8 cellular contexts compared by ENCODE assay signal in the genomic region with DNA sequence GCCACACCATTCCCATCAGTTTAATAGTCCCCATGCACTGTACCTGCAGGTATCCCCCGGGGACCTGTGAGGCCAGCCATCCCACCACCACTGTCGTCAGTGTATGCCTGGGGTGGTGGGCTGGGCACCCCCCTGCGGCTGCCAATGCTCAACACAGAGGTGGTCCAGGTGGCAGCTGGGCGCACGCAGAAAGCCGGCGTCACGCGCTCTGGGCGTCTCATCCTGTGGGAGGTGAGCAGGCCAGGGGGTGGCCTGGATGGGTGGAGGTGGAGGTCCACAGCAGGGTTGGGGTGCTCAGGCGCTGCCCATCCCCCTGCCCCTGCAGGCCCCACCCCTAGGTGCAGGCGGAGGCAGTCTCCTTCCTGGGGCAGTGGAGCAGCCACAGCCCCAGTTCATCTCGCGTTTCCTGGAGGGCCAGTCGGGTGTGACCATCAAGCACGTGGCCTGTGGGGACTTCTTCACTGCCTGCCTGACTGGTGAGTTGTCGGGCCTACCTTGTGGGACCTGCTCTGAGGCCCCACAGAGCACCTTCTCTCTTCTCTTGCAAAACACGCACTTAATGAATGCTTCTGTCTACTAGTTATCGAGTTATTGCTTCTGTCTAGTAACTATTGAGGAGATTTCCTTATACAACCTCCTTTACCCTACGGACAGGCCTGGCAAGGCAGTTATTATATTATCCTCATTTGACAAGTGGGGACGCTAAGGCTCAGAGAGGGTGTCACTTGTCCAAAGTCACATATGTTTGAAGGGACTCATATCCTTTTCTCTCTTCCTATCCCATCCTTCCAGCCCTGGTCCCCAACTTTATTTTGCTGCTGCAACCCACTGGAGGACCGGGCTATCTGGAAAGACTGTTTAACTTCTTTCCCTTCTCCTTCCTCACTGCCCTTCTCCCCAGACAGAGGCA. TPM values are rescaled to one million over a fixed set of nuclear protein-coding genes. Genes with fewer than 3 reads are reported as not detected.
A peak's percentile ranks its signal among the peaks of the same experiment; 100 is the strongest.
DNase-seq lines count a peak whose midpoint lies in the region; ATAC-seq and TF ChIP-seq lines count a peak whose summit lies in the region.

No MANE protein-coding gene starts in this region.

- H3K4me1 Mint-ChIP-seq in activated naive CD4-positive, alpha-beta T cell treated with anti-CD3 and anti-CD28 coated beads for 36 hours (ENCODE audit: low read depth) = peaks cover 26% of the 10 kb centered on the region
- peaks cover 10 to 25% (median 15%) of the 10 kb centered on the region in 3 donors for H3K4me1 Mint-ChIP-seq in T-cell

- no peak overlapping the region for H2AFZ ChIP-seq in SK-N-SH (ENCODE audit: low read depth)

- peak overlapping the region; percentile 65 for H3K27ac Mint-ChIP-seq in activated naive CD4-positive, alpha-beta T cell treated with anti-CD3 and anti-CD28 coated beads for 36 hours
- peak overlapping the region; percentile 18 to 75 for H3K27ac Mint-ChIP-seq in T-cell

- WGBS in thyroid gland, 2 donors = 66 to 84% methylated on average over 6 to 13 of the region's 22 CpGs
- WGBS in SK-N-SH (ENCODE audit: low lambda C conversion rate) = 94% methylated on average over 12 of the region's 22 CpGs

- H3K4me3 ChIP-seq in thyroid gland (replicated peaks in 1 of 3) (no peak overlapping the region), SK-N-SH (ENCODE audit: low read depth in 2 of 2, low read length in 1 of 2) (no peak overlapping the region)

- no peaks in the 10 kb centered on the region for H3K36me3 ChIP-seq in thyroid gland
- H3K36me3 ChIP-seq in SK-N-SH (replicated peaks in 1 of 2; ENCODE audit: control insufficient read depth in 1 of 2, insufficient read depth in 2 of 2, low read length in 1 of 2) = no peaks in the 10 kb centered on the region

- DNase-seq in activated naive CD4-positive, alpha-beta T cell treated with anti-CD3 and anti-CD28 coated beads for 36 hours = no peak
- DNase-seq in activated naive CD4-positive, alpha-beta T cell (lab: John Stamatoyannopoulos, UW) = no peak
- DNase-seq in T-cell = no peak
- DNase-seq in thyroid gland = peak; percentile 69 to 73
- DNase-seq in effector CD4-positive, alpha-beta T cell = no peak
- DNase-seq in SK-N-SH = no peak
- DNase-seq in CD1c-positive myeloid dendritic cell (ENCODE audit: extremely low spot score) = no peak

- TF ChIP-seq CTCF in thyroid gland (IDR thresholded peaks at IDR 0.05) (no peak), SK-N-SH (IDR thresholded peaks at IDR 0.05) (no peak)

- no peaks in the 10 kb centered on the region for H3K9me2 ChIP-seq in SK-N-SH

- POLR2A ChIA-PET in T-cell (lab: Charles Lee) (interaction anchor here in 1 of 2 donors (0.6 kb wide), 1 partner anchor 100 kb away, joined by 4 read pairs; no protein-coding TSS in a partner anchor), SK-N-SH (lab: Yijun Ruan, JAX) (no interaction called here)

- peaks cover 9% of the 10 kb centered on the region for H3K36me3 Mint-ChIP-seq in activated naive CD4-positive, alpha-beta T cell treated with anti-CD3 and anti-CD28 coated beads for 36 hours (ENCODE audit: low read depth)
- peaks cover 5% of the 10 kb centered on the region for H3K36me3 Mint-ChIP-seq in T-cell

- no peak overlapping the region for H3K9ac ChIP-seq in SK-N-SH

- H3F3A ChIP-seq in SK-N-SH (replicated peaks; ENCODE audit: insufficient read depth) = peaks cover 14% of the 10 kb centered on the region

- no peak for TF ChIP-seq EP300 in SK-N-SH (IDR thresholded peaks at IDR 0.05; ENCODE audit: borderline replicate concordance in 1 of 2, low read depth in 1 of 2, low read length in 1 of 2)

- no peaks in the 10 kb centered on the region for H3K27me3 ChIP-seq in thyroid gland
- no peaks in the 10 kb centered on the region for H3K27me3 ChIP-seq in SK-N-SH (ENCODE audit: insufficient read depth)

- H3K9me3 ChIP-seq in thyroid gland (no peaks in the 10 kb centered on the region), SK-N-SH (no peaks in the 10 kb centered on the region)

- ATAC-seq in HG02759 (IDR thresholded peaks at IDR 0.05; ENCODE audit: unreplicated experiment) = peak; percentile 68
- peak in 2 of 4 experiments; percentile 7 to 30 for ATAC-seq in T-cell (replicated peaks in 1 of 4)

- no peak overlapping the region for H3K4me2 ChIP-seq in SK-N-SH

- CTCF ChIA-PET in activated naive CD4-positive, alpha-beta T cell treated with anti-CD3 and anti-CD28 coated beads for 36 hours (lab: Charles Lee) = no interaction called here
- CTCF ChIA-PET in T-cell (lab: Charles Lee) (no interaction called here), SK-N-SH (lab: Yijun Ruan, JAX) (interaction anchor here (1.2 to 20.4 kb wide), 2 partner anchors 12 to 14 kb away, joined by 3 to 612 read pairs; partner anchors contain the start of genes NEK8, RPL23A and TLCD1)

- TF ChIP-seq RAD21 in SK-N-SH (IDR thresholded peaks at IDR 0.05; ENCODE audit: low read length) = no peak

- intact Hi-C loops in activated naive CD4-positive, alpha-beta T cell treated with anti-CD3 and anti-CD28 coated beads for 36 hours (cut with micrococcal nuclease) = loop anchor here (1.0 kb wide), 1 partner anchor 10 kb away; the partner anchor contains the start of gene NEK8
- intact Hi-C loops in thyroid gland (cut with DNase I) = no loop called here

- no peaks in the 10 kb centered on the region for H4K20me1 ChIP-seq in SK-N-SH (ENCODE audit: insufficient read depth)

- no peak overlapping the region for H3K4me3 Mint-ChIP-seq in activated naive CD4-positive, alpha-beta T cell treated with anti-CD3 and anti-CD28 coated beads for 36 hours
- no peak overlapping the region for H3K4me3 Mint-ChIP-seq in T-cell

- no peak overlapping the region for H3K27ac ChIP-seq in thyroid gland
- H3K27ac ChIP-seq in SK-N-SH (ENCODE audit: low read depth in 2 of 2, low read length in 1 of 2) = no peak overlapping the region

- H3K27me3 Mint-ChIP-seq in activated naive CD4-positive, alpha-beta T cell treated with anti-CD3 and anti-CD28 coated beads for 36 hours (ENCODE audit: low read depth) = no peaks in the 10 kb centered on the region
- H3K27me3 Mint-ChIP-seq in T-cell = no peaks in the 10 kb centered on the region

- no peak for TF ChIP-seq POLR2A in thyroid gland (IDR thresholded peaks at IDR 0.05)

- H3K79me2 ChIP-seq in SK-N-SH (ENCODE audit: insufficient read depth) = peaks cover 4% of the 10 kb centered on the region; the same call in 1 of the 2 replicates

- H3K9me3 Mint-ChIP-seq in activated naive CD4-positive, alpha-beta T cell treated with anti-CD3 and anti-CD28 coated beads for 36 hours = peaks cover 4% of the 10 kb centered on the region
- H3K9me3 Mint-ChIP-seq in T-cell = no peaks in the 10 kb centered on the region

- H3K4me1 ChIP-seq in thyroid gland (peaks cover 10 to 17% of the 10 kb centered on the region in 2 donors), SK-N-SH (ENCODE audit: control insufficient read depth in 1 of 2, insufficient read depth in 2 of 2, low read depth in 1 of 2, low read length in 1 of 2) (peaks cover 6 to 18% of the 10 kb centered on the region in 2 experiments; a peak in 2 of 4 replicates)

TF ChIP-seq in SK-N-SH, 30 proteins besides CTCF, POLR2A, EP300 and RAD21 (continues in another document):
- TF ChIP-seq NFIC (IDR thresholded peaks at IDR 0.05; ENCODE audit: borderline replicate concordance) (no peak), CHD2 (IDR thresholded peaks at IDR 0.05; ENCODE audit: low read length, partially characterized antibody) (no peak), TAF1 (IDR thresholded peaks at IDR 0.05; ENCODE audit: borderline replicate concordance, low read depth, low read length) (no peak), USF2 (IDR thresholded peaks at IDR 0.05; ENCODE audit: borderline replicate concordance, low read depth, low read length) (no peak), SMC3 (IDR thresholded peaks at IDR 0.05; ENCODE audit: low read depth, low read length) (no peak)

RNA-seq across cellular contexts. Expression of gene TRAF4, which starts 5.8 kb away (rescaled TPM):
- 10 to 100 TPM; 75.9 to 80.4 TPM for total RNA-seq in activated naive CD4-positive, alpha-beta T cell treated with anti-CD3 and anti-CD28 coated beads for 36 hours
- total RNA-seq in T-cell (100 to 1,000 TPM in 2 of 5 donors, 10 to 100 TPM in 3; 37.5 to 226 (median 42.5) TPM), thyroid gland (10 to 100 TPM; 33.3 to 64.3 (median 44.3) TPM)
- polyA plus RNA-seq in SK-N-SH (2012; rRNA removed) = 95.7 and 104 TPM in 2 replicates
- 25.9 and 50.9 TPM in 2 replicates for polyA plus RNA-seq in SK-N-SH (2012; cell fraction: cytosol; rRNA removed)
- 357 and 400 TPM in 2 replicates for polyA plus RNA-seq in SK-N-SH (2012; cell fraction: nucleus; rRNA removed)

RNA-seq across cellular contexts. Expression of gene NEK8, which starts 9.4 kb away (rescaled TPM):
- total RNA-seq in activated naive CD4-positive, alpha-beta T cell treated with anti-CD3 and anti-CD28 coated beads for 36 hours = 1 to 10 TPM; 3.1 to 3.2 TPM
- total RNA-seq in T-cell (10 to 100 TPM in 3 of 5 donors, 1 to 10 TPM in 2; 7.7 to 13.6 (median 12.7) TPM), thyroid gland (10 to 100 TPM in 1 of 4 donors, 1 to 10 TPM in 3; 3.9 to 14.0 (median 8.1) TPM)
- polyA plus RNA-seq in SK-N-SH (2012; rRNA removed) = 6.0 and 11.0 TPM in 2 replicates
- 3.3 and 3.7 TPM in 2 replicates for polyA plus RNA-seq in SK-N-SH (2012; cell fraction: cytosol; rRNA removed)
- polyA plus RNA-seq in SK-N-SH (2012; cell fraction: nucleus; rRNA removed) = 26.3 and 30.9 TPM in 2 replicates

RNA-seq across cellular contexts. Expression of gene TLCD1, which starts 12.0 kb away (rescaled TPM):
- total RNA-seq in activated naive CD4-positive, alpha-beta T cell treated with anti-CD3 and anti-CD28 coated beads for 36 hours = 1 to 10 TPM; 4.0 to 4.6 TPM
- total RNA-seq in T-cell (1 to 10 TPM in 4 of 5 donors, not detected in 1; 1.2 to 1.8 (median 1.3) TPM), thyroid gland (10 to 100 TPM in 1 of 4 donors, 1 to 10 TPM in 3; 1.6 to 21.4 (median 5.1) TPM)
- polyA plus RNA-seq in SK-N-SH (2012; rRNA removed) = 18.3 and 21.6 TPM in 2 replicates
- 15.0 and 18.4 TPM in 2 replicates for polyA plus RNA-seq in SK-N-SH (2012; cell fraction: cytosol; rRNA removed)
- 6.5 and 7.8 TPM in 2 replicates for polyA plus RNA-seq in SK-N-SH (2012; cell fraction: nucleus; rRNA removed)

RNA-seq across cellular contexts. Expression of gene RPL23A, which starts 18.2 kb away (rescaled TPM):
- total RNA-seq in activated naive CD4-positive, alpha-beta T cell treated with anti-CD3 and anti-CD28 coated beads for 36 hours = 1,000 to 10,000 TPM; 2,756 to 2,921 TPM
- total RNA-seq in T-cell (1,000 to 10,000 TPM; 2,927 to 3,276 (median 3,036) TPM), thyroid gland (100 to 1,000 TPM; 181 to 750 (median 443) TPM)
- polyA plus RNA-seq in SK-N-SH (2012; rRNA removed) = 1,147 and 1,359 TPM in 2 replicates
- 1,566 and 2,493 TPM in 2 replicates for polyA plus RNA-seq in SK-N-SH (2012; cell fraction: cytosol; rRNA removed)
- 219 and 277 TPM in 2 replicates for polyA plus RNA-seq in SK-N-SH (2012; cell fraction: nucleus; rRNA removed)

RNA-seq across cellular contexts. Expression of gene RAB34, which starts 20.4 kb away (rescaled TPM):
- total RNA-seq in activated naive CD4-positive, alpha-beta T cell treated with anti-CD3 and anti-CD28 coated beads for 36 hours = 10 to 100 TPM; 10.2 to 12.3 TPM
- 10 to 100 TPM in 3 of 5 donors, 1 to 10 TPM in 2; 7.6 to 82.8 (median 11.0) TPM for total RNA-seq in T-cell
- total RNA-seq in thyroid gland = 100 to 1,000 TPM; 136 to 186 (median 159) TPM
- polyA plus RNA-seq in SK-N-SH (2012; rRNA removed) = 0.06 and 0.18 TPM in 2 replicates
- 0.03 and 0.22 TPM in 2 replicates for polyA plus RNA-seq in SK-N-SH (2012; cell fraction: cytosol; rRNA removed)
- polyA plus RNA-seq in SK-N-SH (2012; cell fraction: nucleus; rRNA removed) = 0.50 and 0.54 TPM in 2 replicates

Comparison
In these comparisons a context has a peak if more than half of its experiments do, and no peak if none do; other contexts are left out.
1. DNase-seq: peak in thyroid gland (2 of 2); none in activated naive CD4-positive, alpha-beta T cell treated with anti-CD3 and anti-CD28 coated beads for 36 hours (single experiment), activated naive CD4-positive, alpha-beta T cell (0 of 4), T-cell (0 of 34), effector CD4-positive, alpha-beta T cell (single experiment), SK-N-SH (single experiment) and CD1c-positive myeloid dendritic cell (single experiment).